In the genomic region with DNA sequence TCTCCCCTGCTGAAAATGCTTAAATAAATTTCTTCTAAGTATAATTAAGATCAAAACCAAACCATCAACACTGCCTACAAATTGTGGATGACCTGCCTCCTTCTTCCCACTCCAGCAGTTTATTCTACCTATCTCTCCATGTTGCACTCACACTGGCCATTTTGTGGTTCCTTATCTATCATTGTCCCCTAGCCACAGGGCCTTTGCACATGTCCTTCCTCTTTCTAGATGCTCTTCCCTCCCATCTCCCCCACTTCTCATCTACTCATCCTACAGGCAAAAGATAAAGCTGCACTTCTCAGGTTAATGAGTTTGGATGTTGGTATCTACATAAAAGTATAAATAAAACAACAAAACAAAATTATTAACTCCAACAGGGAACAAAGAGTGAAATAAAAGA, we compare ENCODE assay signal across 20 cellular contexts.
"Had no signal": no experiment of that assay in that cellular context is flagged by ENCODE, and none has a peak within 500 bp of the region (broad histone marks: within the 10 kb centered on the region; RNA-seq: fewer than 3 reads in every experiment).

No MANE protein-coding gene starts in this region.

- H3K27me3 ChIP-seq: ovary, right atrium auricular region, right lobe of liver, tibial nerve, uterus had no signal

- H3K9me3 ChIP-seq: mucosa of descending colon, ovary, right atrium auricular region, right lobe of liver, uterus had no signal

- H3K4me2 ChIP-seq: smooth muscle cell had no signal

- H3K27ac ChIP-seq: left ventricle myocardium inferior, ovary, right atrium auricular region, right lobe of liver, tibial nerve, uterus had no signal

- DNase-seq: islet precursor cell; left ventricle myocardium inferior; midbrain; mucosa of descending colon; naive thymus-derived CD4-positive, alpha-beta T cell; ovary; right lobe of liver; stimulated activated CD4-positive, alpha-beta T cell treated with anti-CD3 and anti-CD28 coated beads, Interleukin-1b, Interleukin-23, amount 100 ng/mL, for 48 hours; stimulated activated CD4-positive, alpha-beta T cell treated with anti-CD3 and anti-CD28 coated beads, Interleukin-2, amount 100 ng/mL, for 48 hours; stimulated activated CD4-positive, alpha-beta T cell treated with anti-CD3 and anti-CD28 coated beads, Interleukin-4, amount 100 ng/mL, for 4 hours; stimulated activated CD8-positive, alpha-beta memory T cell treated with anti-CD3 and anti-CD28 coated beads, Interleukin-4, amount 100 ng/mL, for 48 hours; stimulated activated naive CD4-positive, alpha-beta T cell treated with Interleukin-2 at 50 U/mL for 16 hours; stimulated activated naive CD8-positive, alpha-beta T cell treated with anti-CD3 and anti-CD28 coated beads, Interleukin-15, amount 100 ng/mL, for 72 hours; substantia nigra; uterus had no signal

- H3K36me3 ChIP-seq: left ventricle myocardium inferior, ovary, right atrium auricular region, right lobe of liver, tibial nerve, uterus had no signal

- H3K4me1 ChIP-seq: left ventricle myocardium inferior, right atrium auricular region, right lobe of liver, uterus had no signal

- H3K4me3 ChIP-seq: left ventricle myocardium inferior, mucosa of descending colon, ovary, right atrium auricular region, right lobe of liver, smooth muscle cell, tibial nerve, uterus had no signal

- ATAC-seq: mucosa of descending colon; naive thymus-derived CD4-positive, alpha-beta T cell; natural killer cell treated with Interleukin-12 subunit alpha and Interleukin-12 subunit beta and Interleukin-15 and Interleukin-18, amount 100 ng/mL, for 72 hours; right lobe of liver; stimulated activated memory B cell treated with anti-CD40 and anti-IgM and Interleukin-4, amounts not matched to agents 10 μg/mL and 1 μg/mL and 100 μg/mL, for 72 hours; stimulated activated naive CD8-positive, alpha-beta T cell treated with anti-CD3 and anti-CD28 coated beads, Interleukin-15, amount 100 ng/mL, for 72 hours had no signal
